In the genomic region with DNA sequence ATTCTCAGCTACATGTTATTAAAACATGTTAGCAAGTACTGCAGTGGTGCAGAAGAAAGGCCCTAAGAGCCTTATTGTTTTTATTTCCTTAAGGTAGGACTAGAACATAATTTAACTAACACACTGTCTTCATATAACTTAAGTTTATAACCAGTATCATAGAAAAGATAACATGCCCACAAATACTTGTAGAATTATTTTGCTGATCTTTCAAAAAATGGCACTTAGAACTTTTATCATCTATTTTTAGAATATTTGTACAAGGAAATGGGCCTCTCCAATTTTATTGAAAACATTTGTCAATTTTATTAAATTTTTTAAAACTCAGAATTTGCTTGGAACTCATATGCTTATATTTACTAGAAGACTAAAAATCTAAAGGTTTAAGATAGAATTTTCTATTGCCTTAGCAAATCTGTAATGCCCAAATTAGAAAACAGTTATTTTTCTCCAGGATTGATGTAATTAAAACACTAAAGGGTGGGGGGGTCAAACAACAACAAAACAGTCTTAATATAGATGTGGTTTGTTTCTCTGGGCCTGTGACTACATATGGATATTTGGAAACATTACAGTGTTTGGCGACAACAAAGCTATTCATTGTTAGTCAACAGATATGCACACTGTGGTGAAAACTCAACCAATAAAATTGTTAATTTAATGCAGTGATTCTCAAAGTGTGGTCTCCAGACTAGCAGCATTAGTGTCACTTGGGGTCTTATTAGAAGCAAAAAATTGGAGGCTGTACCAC, we compare ENCODE assay signal across 3 cellular contexts.
A peak's percentile ranks its signal among the peaks of the same experiment; 100 is the strongest.
TF ChIP-seq lines count a peak whose summit lies in the region.

No MANE protein-coding gene starts in this region.

TF ChIP-seq in A549, 52 proteins besides CTCF, POLR2A, EP300 and RAD21:
- TF ChIP-seq NFE2L2 (conservative IDR thresholded peaks at IDR 0.05; ENCODE audit: low read length) (no peak), MAFK (IDR thresholded peaks at IDR 0.05; ENCODE audit: partially characterized antibody) (peak; percentile 91)

TF ChIP-seq in IMR-90, 13 proteins besides CTCF, POLR2A, EP300 and RAD21:
- TF ChIP-seq CHD1 (IDR thresholded peaks at IDR 0.05; ENCODE audit: low read depth, low read length) = no peak
- TF ChIP-seq SMC3 (IDR thresholded peaks at IDR 0.05; ENCODE audit: low read depth, low read length) = no peak
- no peak for TF ChIP-seq NFE2L2 (IDR thresholded peaks at IDR 0.05; ENCODE audit: low read depth, low read length)
- TF ChIP-seq FOS (IDR thresholded peaks at IDR 0.05; ENCODE audit: low read depth, low read length) = no peak
- TF ChIP-seq MAZ (IDR thresholded peaks at IDR 0.05; ENCODE audit: borderline replicate concordance, low read depth, low read length) = no peak
- TF ChIP-seq MAFK (IDR thresholded peaks at IDR 0.05; ENCODE audit: low read depth, low read length) = peak; percentile 69

TF ChIP-seq in endothelial cell of umbilical vein, 7 proteins besides CTCF, POLR2A, EP300 and RAD21:
- TF ChIP-seq FOS (IDR thresholded peaks at IDR 0.05; ENCODE audit: borderline replicate concordance, insufficient read depth, low read length) (no peak), GATA2 (IDR thresholded peaks at IDR 0.05; ENCODE audit: insufficient read depth, insufficient read length, low read depth, low read length) (no peak), JUN (IDR thresholded peaks at IDR 0.05; ENCODE audit: borderline replicate concordance, insufficient read depth, insufficient read length, low read depth) (no peak), POLR2AphosphoS5 (IDR thresholded peaks at IDR 0.05; ENCODE audit: insufficient read depth, low read depth, low read length) (no peak), EZH2 (IDR thresholded peaks at IDR 0.05; ENCODE audit: borderline replicate concordance, low read depth, low read length, severe bottlenecking) (no peak), MYC (IDR thresholded peaks at IDR 0.05; ENCODE audit: low read depth, low read length) (no peak)
- TF ChIP-seq, protein P1, sequence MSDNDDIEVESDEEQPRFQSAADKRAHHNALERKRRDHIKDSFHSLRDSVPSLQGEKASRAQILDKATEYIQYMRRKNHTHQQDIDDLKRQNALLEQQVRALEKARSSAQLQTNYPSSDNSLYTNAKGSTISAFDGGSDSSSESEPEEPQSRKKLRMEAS (IDR thresholded peaks at IDR 0.05; ENCODE audit: insufficient read depth, insufficient read length) = no peak
